Comparison of ENCODE assay signal across 7 cellular contexts in genomic region chr15:33068007-33068441, GRCh38.
DNase-seq lines count a peak whose midpoint lies in the region; ATAC-seq, FAIRE-seq and TF ChIP-seq lines count a peak whose summit lies in the region.

No MANE protein-coding gene starts in this region.

- peaks cover 4% of the 10 kb centered on the region for H3K36me3 Mint-ChIP-seq in astrocyte (ENCODE audit: low read depth, unreplicated experiment)

- H3K4me1 ChIP-seq in astrocyte (ENCODE audit: insufficient read depth, low read length) (peaks cover 30% of the 10 kb centered on the region), left lung (peaks cover 8 to 24% of the 10 kb centered on the region in 2 donors), thoracic aorta (ENCODE audit: control insufficient read depth in 1 of 2, low read depth in 2 of 2) (peaks cover 0 to 11% of the 10 kb centered on the region in 2 donors)

- no peaks in the 10 kb centered on the region for H3K9me3 ChIP-seq in astrocyte (ENCODE audit: insufficient read depth, low read depth, low read length)
- no peaks in the 10 kb centered on the region for H3K9me3 ChIP-seq in left lung
- no peaks in the 10 kb centered on the region for H3K9me3 ChIP-seq in thoracic aorta

- peaks cover 41% of the 10 kb centered on the region for H3K4me1 Mint-ChIP-seq in astrocyte (ENCODE audit: low read depth, unreplicated experiment)

- TF ChIP-seq CTCF in NB4 (IDR thresholded peaks at IDR 0.05; ENCODE audit: low read depth, low read length) (no peak), astrocyte (IDR thresholded peaks at IDR 0.05; ENCODE audit: insufficient read depth, low read depth, low read length) (no peak), left lung (IDR thresholded peaks at IDR 0.05) (no peak), thoracic aorta (IDR thresholded peaks at IDR 0.05) (no peak)

- H3K27ac ChIP-seq in astrocyte (ENCODE audit: low read depth, low read length) (peak overlapping the region; percentile 82), left lung (peak overlapping the region; percentile 78 to 81), thoracic aorta (no peak overlapping the region)

- H3K9ac ChIP-seq in astrocyte (ENCODE audit: low read length) = peak overlapping the region; percentile 71

- TF ChIP-seq POLR2A in NB4 (IDR thresholded peaks at IDR 0.05; ENCODE audit: extremely low read depth, insufficient read length) = no peak

- FAIRE-seq in astrocyte (lab: Jason Lieb, UNC) = no peak

- DNase-seq in NB4 (ENCODE audit: low read depth) = peak; percentile 52
- no peak for DNase-seq in astrocyte (ENCODE audit: low read depth)
- DNase-seq in left lung = peak; percentile 87 to 89
- DNase-seq in thoracic aorta (ENCODE audit: low spot score) = no peak
- no peak for DNase-seq in NCI-H2227 treated with DMSO at 0.1 percent for 48 hours (lab: John Stamatoyannopoulos, UW)

- peak overlapping the region; percentile 60 for H2AFZ ChIP-seq in astrocyte (ENCODE audit: low read depth, low read length)

- H3K27ac Mint-ChIP-seq in astrocyte (ENCODE audit: unreplicated experiment) = peak overlapping the region; percentile 65

- H3K36me3 ChIP-seq in astrocyte (ENCODE audit: insufficient read depth, low read length) (no peaks in the 10 kb centered on the region), left lung (no peaks in the 10 kb centered on the region), thoracic aorta (no peaks in the 10 kb centered on the region)

- H3K27me3 ChIP-seq in astrocyte (ENCODE audit: insufficient read depth, low read length) = no peaks in the 10 kb centered on the region
- H3K27me3 ChIP-seq in left lung = no peaks in the 10 kb centered on the region
- no peaks in the 10 kb centered on the region for H3K27me3 ChIP-seq in thoracic aorta (replicated peaks; ENCODE audit: insufficient read depth)

- no peaks in the 10 kb centered on the region for H4K20me1 ChIP-seq in astrocyte (ENCODE audit: insufficient read depth, low read length)

- peak overlapping the region; percentile 48 for H3K4me3 ChIP-seq in NB4 (ENCODE audit: low read depth, low read length)
- peak overlapping the region; percentile 34 for H3K4me3 ChIP-seq in astrocyte (ENCODE audit: insufficient read depth, low read depth, low read length)
- peak overlapping the region; percentile 17 to 32 for H3K4me3 ChIP-seq in left lung
- H3K4me3 ChIP-seq in thoracic aorta = peak overlapping the region; percentile 54

- H3K27me3 Mint-ChIP-seq in astrocyte (ENCODE audit: low read depth, unreplicated experiment) = no peaks in the 10 kb centered on the region

- no peaks in the 10 kb centered on the region for H3K9me3 Mint-ChIP-seq in astrocyte (ENCODE audit: unreplicated experiment)

- no peaks in the 10 kb centered on the region for H3K79me2 ChIP-seq in astrocyte (ENCODE audit: insufficient read depth, low read length)

- H3K4me3 Mint-ChIP-seq in astrocyte (ENCODE audit: unreplicated experiment) = peak overlapping the region; percentile 2

- ATAC-seq in GM18907 (IDR thresholded peaks at IDR 0.05; ENCODE audit: unreplicated experiment) = peak; percentile 74
- ATAC-seq in left lung = peak; percentile 86
- no peak for ATAC-seq in thoracic aorta (ENCODE audit: insufficient number of reproducible peaks, low FRiP score, low read depth)
- ATAC-seq in HG02610 (IDR thresholded peaks at IDR 0.05; ENCODE audit: unreplicated experiment) = no peak

- intact Hi-C loops in left lung (cut with DNase I) = no loop called here

- H3K4me2 ChIP-seq in astrocyte (ENCODE audit: low read length) = peak overlapping the region; percentile 75

Comparison
In these comparisons a context has a peak if more than half of its experiments do, and no peak if none do; other contexts are left out.
1. ATAC-seq: peak in GM18907 (single experiment) and left lung (single experiment); none in thoracic aorta (single experiment) and HG02610 (single experiment).
2. DNase-seq: peak in NB4 (single experiment) and left lung (2 of 2); none in astrocyte (single experiment), thoracic aorta (single experiment) and NCI-H2227 treated with DMSO at 0.1 percent for 48 hours (single experiment).
3. H3K27ac ChIP-seq: peak in astrocyte (single experiment) and left lung (2 of 2); none in thoracic aorta (0 of 2).
4. Peak in every context shown above with its lines, with median percentiles within 50 percentile points of each other: H3K4me3 ChIP-seq.